Comparison of ENCODE assay signal across 1 cellular context in genomic region chr16:22813946-22814325, GRCh38.
TF ChIP-seq lines count a peak whose summit lies in the region.

Gene HS3ST2 (plus strand): TSS chr16:22814162. CDS start chr16:22814611, 449 bp downstream.

TF ChIP-seq in HepG2, 621 proteins besides CTCF, POLR2A, EP300 and RAD21:
- TF ChIP-seq REST (IDR thresholded peaks at IDR 0.05; ENCODE audit: borderline replicate concordance in 1 of 2, low read depth in 1 of 2, low read length in 2 of 2) (no peak), RBM39 (IDR thresholded peaks at IDR 0.05; ENCODE audit: low read depth, low read length, poor library complexity, severe bottlenecking) (no peak), AKAP8 (CRISPR knock-in tag; IDR thresholded peaks at IDR 0.05) (no peak), TEAD2 (CRISPR knock-in tag; IDR thresholded peaks at IDR 0.05) (no peak), U2AF1 (optimal IDR thresholded peaks at IDR 0.05; ENCODE audit: low read depth, low read length) (no peak), ZFY (CRISPR knock-in tag; IDR thresholded peaks at IDR 0.05) (no peak), YEATS4 (CRISPR knock-in tag; IDR thresholded peaks at IDR 0.05; ENCODE audit: borderline replicate concordance) (no peak), ZNF280D (CRISPR knock-in tag; IDR thresholded peaks at IDR 0.05) (no peak), GZF1 (CRISPR knock-in tag; IDR thresholded peaks at IDR 0.05) (no peak), FOXK2 (IDR thresholded peaks at IDR 0.05) (no peak), ISX (CRISPR knock-in tag; conservative IDR thresholded peaks at IDR 0.05) (no peak), FIP1L1 (IDR thresholded peaks at IDR 0.05; ENCODE audit: borderline replicate concordance, insufficient read depth, low read depth, low read length) (no peak), CCAR2 (optimal IDR thresholded peaks at IDR 0.05; ENCODE audit: low read depth, low read length) (no peak), ZSCAN25 (CRISPR knock-in tag; IDR thresholded peaks at IDR 0.05) (no peak), ZNF800 (CRISPR knock-in tag; IDR thresholded peaks at IDR 0.05) (no peak), ZFP36L2 (CRISPR knock-in tag; IDR thresholded peaks at IDR 0.05) (no peak), RBM22 (optimal IDR thresholded peaks at IDR 0.05; ENCODE audit: low read length) (no peak), ZNF7 (CRISPR knock-in tag; IDR thresholded peaks at IDR 0.05) (no peak)
